1 cellular context compared by ENCODE assay signal in the genomic region with DNA sequence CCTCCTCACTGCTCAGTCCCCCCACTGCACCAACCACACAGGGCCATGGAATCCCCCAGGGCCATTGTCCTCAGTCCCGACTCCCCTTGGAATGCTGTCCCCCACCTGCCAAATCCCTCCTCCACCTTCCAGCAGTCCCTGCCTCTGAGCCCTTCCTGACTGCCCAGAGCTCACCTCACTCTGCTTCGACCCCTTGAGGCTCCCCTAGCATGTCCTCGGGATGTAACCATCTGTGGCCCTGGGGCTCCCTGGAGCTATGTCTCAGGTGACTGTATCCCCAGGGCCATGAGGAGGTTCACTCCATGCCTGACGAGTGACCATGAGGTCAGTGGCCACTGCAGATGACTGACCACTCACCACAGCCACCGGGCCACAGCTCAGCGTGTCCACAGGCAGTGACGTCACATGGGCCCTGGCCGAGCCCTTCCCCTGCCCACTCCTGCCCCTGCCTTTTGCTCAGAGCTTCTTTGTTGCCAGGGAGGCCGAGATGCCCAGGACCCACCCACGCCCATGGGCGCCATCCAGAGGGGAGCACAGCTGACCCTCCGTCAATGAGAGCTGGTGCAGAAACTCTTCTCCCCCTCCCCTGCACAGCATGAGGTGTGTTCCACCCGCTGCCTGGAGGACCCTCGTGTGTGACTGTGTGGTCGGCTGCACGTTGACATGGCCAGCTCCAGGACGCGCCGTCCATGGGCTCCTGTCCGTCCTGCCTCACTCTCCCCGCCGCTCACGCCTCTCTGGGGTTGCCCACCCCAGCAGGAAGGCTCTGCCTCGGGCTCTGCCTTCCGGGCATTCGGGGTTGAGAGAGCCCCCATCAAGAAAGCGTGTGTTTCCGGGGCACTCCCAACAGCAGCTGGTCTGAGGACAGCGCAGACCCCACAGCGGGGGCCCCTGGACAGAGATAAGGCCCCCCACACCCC.
TF ChIP-seq lines count a peak whose summit lies in the region.

No MANE protein-coding gene starts in this region.

TF ChIP-seq in HepG2, 621 proteins besides CTCF, POLR2A, EP300 and RAD21 (continued from another document and continues in another):
- TF ChIP-seq, protein P1, sequence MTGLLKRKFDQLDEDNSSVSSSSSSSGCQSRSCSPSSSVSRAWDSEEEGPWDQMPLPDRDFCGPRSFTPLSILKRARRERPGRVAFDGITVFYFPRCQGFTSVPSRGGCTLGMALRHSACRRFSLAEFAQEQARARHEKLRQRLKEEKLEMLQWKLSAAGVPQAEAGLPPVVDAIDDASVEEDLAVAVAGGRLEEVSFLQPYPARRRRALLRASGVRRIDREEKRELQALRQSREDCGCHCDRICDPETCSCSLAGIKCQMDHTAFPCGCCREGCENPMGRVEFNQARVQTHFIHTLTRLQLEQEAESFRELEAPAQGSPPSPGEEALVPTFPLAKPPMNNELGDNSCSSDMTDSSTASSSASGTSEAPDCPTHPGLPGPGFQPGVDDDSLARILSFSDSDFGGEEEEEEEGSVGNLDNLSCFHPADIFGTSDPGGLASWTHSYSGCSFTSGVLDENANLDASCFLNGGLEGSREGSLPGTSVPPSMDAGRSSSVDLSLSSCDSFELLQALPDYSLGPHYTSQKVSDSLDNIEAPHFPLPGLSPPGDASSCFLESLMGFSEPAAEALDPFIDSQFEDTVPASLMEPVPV (CRISPR knock-in tag; IDR thresholded peaks at IDR 0.05), result no peak
- TF ChIP-seq, protein P2, sequence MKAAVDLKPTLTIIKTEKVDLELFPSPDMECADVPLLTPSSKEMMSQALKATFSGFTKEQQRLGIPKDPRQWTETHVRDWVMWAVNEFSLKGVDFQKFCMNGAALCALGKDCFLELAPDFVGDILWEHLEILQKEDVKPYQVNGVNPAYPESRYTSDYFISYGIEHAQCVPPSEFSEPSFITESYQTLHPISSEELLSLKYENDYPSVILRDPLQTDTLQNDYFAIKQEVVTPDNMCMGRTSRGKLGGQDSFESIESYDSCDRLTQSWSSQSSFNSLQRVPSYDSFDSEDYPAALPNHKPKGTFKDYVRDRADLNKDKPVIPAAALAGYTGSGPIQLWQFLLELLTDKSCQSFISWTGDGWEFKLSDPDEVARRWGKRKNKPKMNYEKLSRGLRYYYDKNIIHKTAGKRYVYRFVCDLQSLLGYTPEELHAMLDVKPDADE (CRISPR knock-in tag; IDR thresholded peaks at IDR 0.05), result no peak
- TF ChIP-seq HNRNPLL (IDR thresholded peaks at IDR 0.05; ENCODE audit: low read depth, low read length, poor library complexity, severe bottlenecking) (peak; percentile 30), NFYB (CRISPR knock-in tag; IDR thresholded peaks at IDR 0.05) (no peak), SALL1 (CRISPR knock-in tag; IDR thresholded peaks at IDR 0.05) (peak; percentile 33; the same call in 1 of the 2 replicates), TCF12 (IDR thresholded peaks at IDR 0.05) (no peak), TCF12 (CRISPR knock-in tag; IDR thresholded peaks at IDR 0.05) (0 out of 2 replicates have a peak, but pooled peaks have one; percentile 50), ZNF577 (CRISPR knock-in tag; IDR thresholded peaks at IDR 0.05; ENCODE audit: borderline replicate concordance, low read depth) (no peak), ZNF333 (CRISPR knock-in tag; IDR thresholded peaks at IDR 0.05; ENCODE audit: borderline replicate concordance) (0 out of 2 replicates have a peak, but pooled peaks have one; percentile 46), MEIS2 (CRISPR knock-in tag; IDR thresholded peaks at IDR 0.05) (peak; percentile 60; the same call in 1 of the 2 replicates), TRIM24 (CRISPR knock-in tag; IDR thresholded peaks at IDR 0.05) (no peak), ATF7 (IDR thresholded peaks at IDR 0.05) (peak; percentile 83), ATF7 (CRISPR knock-in tag; IDR thresholded peaks at IDR 0.05) (no peak; the same call in 1 of the 2 replicates), ZBTB7A (CRISPR knock-in tag; IDR thresholded peaks at IDR 0.05) (0 out of 2 replicates have a peak, but pooled peaks have one; percentile 19), GATAD1 (CRISPR knock-in tag; IDR thresholded peaks at IDR 0.05) (0 out of 2 replicates have a peak, but pooled peaks have one; percentile 4), ZNF891 (CRISPR knock-in tag; IDR thresholded peaks at IDR 0.05) (peak; percentile 36; the same call in 1 of the 2 replicates), ZSCAN30 (CRISPR knock-in tag; IDR thresholded peaks at IDR 0.05) (no peak), NRL (CRISPR knock-in tag; IDR thresholded peaks at IDR 0.05; ENCODE audit: borderline replicate concordance) (peak; percentile 70; the same call in 1 of the 2 replicates), ZNF101 (CRISPR knock-in tag; IDR thresholded peaks at IDR 0.05; ENCODE audit: borderline replicate concordance, low read depth) (no peak), ZNF777 (CRISPR knock-in tag; IDR thresholded peaks at IDR 0.05) (no peak), POLR2AphosphoS2 (IDR thresholded peaks at IDR 0.05; ENCODE audit: low read depth, low read length) (no peak), ZBTB21 (CRISPR knock-in tag; IDR thresholded peaks at IDR 0.05) (no peak), AGO2 (optimal IDR thresholded peaks at IDR 0.05; ENCODE audit: low read depth, low read length) (peak; percentile 36), CREB1 (IDR thresholded peaks at IDR 0.05) (peak; percentile 98), CREB1 (CRISPR knock-in tag; IDR thresholded peaks at IDR 0.05) (no peak), NONO (IDR thresholded peaks at IDR 0.05) (no peak), NONO (CRISPR knock-in tag; conservative IDR thresholded peaks at IDR 0.05) (peak; percentile 44; the same call in 1 of the 2 replicates)
- TF ChIP-seq, protein P3, sequence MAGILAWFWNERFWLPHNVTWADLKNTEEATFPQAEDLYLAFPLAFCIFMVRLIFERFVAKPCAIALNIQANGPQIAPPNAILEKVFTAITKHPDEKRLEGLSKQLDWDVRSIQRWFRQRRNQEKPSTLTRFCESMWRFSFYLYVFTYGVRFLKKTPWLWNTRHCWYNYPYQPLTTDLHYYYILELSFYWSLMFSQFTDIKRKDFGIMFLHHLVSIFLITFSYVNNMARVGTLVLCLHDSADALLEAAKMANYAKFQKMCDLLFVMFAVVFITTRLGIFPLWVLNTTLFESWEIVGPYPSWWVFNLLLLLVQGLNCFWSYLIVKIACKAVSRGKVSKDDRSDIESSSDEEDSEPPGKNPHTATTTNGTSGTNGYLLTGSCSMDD (CRISPR knock-in tag; IDR thresholded peaks at IDR 0.05), result 0 out of 2 replicates have a peak, but pooled peaks have one; percentile 18
- TF ChIP-seq, protein P4, sequence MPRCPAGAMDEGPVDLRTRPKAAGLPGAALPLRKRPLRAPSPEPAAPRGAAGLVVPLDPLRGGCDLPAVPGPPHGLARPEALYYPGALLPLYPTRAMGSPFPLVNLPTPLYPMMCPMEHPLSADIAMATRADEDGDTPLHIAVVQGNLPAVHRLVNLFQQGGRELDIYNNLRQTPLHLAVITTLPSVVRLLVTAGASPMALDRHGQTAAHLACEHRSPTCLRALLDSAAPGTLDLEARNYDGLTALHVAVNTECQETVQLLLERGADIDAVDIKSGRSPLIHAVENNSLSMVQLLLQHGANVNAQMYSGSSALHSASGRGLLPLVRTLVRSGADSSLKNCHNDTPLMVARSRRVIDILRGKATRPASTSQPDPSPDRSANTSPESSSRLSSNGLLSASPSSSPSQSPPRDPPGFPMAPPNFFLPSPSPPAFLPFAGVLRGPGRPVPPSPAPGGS (CRISPR knock-in tag; IDR thresholded peaks at IDR 0.05), result 0 out of 2 replicates have a peak, but pooled peaks have one; percentile 43
- TF ChIP-seq, protein P5, sequence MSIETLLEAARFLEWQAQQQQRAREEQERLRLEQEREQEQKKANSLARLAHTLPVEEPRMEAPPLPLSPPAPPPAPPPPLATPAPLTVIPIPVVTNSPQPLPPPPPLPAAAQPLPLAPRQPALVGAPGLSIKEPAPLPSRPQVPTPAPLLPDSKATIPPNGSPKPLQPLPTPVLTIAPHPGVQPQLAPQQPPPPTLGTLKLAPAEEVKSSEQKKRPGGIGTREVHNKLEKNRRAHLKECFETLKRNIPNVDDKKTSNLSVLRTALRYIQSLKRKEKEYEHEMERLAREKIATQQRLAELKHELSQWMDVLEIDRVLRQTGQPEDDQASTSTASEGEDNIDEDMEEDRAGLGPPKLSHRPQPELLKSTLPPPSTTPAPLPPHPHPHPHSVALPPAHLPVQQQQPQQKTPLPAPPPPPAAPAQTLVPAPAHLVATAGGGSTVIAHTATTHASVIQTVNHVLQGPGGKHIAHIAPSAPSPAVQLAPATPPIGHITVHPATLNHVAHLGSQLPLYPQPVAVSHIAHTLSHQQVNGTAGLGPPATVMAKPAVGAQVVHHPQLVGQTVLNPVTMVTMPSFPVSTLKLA (IDR thresholded peaks at IDR 0.05), result no peak
- TF ChIP-seq, protein P6, sequence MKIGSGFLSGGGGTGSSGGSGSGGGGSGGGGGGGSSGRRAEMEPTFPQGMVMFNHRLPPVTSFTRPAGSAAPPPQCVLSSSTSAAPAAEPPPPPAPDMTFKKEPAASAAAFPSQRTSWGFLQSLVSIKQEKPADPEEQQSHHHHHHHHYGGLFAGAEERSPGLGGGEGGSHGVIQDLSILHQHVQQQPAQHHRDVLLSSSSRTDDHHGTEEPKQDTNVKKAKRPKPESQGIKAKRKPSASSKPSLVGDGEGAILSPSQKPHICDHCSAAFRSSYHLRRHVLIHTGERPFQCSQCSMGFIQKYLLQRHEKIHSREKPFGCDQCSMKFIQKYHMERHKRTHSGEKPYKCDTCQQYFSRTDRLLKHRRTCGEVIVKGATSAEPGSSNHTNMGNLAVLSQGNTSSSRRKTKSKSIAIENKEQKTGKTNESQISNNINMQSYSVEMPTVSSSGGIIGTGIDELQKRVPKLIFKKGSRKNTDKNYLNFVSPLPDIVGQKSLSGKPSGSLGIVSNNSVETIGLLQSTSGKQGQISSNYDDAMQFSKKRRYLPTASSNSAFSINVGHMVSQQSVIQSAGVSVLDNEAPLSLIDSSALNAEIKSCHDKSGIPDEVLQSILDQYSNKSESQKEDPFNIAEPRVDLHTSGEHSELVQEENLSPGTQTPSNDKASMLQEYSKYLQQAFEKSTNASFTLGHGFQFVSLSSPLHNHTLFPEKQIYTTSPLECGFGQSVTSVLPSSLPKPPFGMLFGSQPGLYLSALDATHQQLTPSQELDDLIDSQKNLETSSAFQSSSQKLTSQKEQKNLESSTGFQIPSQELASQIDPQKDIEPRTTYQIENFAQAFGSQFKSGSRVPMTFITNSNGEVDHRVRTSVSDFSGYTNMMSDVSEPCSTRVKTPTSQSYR (CRISPR knock-in tag; IDR thresholded peaks at IDR 0.05; ENCODE audit: borderline replicate concordance), result 0 out of 2 replicates have a peak, but pooled peaks have one; percentile 6
- TF ChIP-seq, protein P7, sequence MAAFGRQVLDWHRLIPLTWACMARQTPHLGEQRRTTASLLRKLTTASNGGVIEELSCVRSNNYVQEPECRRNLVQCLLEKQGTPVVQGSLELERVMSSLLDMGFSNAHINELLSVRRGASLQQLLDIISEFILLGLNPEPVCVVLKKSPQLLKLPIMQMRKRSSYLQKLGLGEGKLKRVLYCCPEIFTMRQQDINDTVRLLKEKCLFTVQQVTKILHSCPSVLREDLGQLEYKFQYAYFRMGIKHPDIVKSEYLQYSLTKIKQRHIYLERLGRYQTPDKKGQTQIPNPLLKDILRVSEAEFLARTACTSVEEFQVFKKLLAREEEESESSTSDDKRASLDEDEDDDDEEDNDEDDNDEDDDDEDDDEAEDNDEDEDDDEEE (CRISPR knock-in tag; IDR thresholded peaks at IDR 0.05), result 0 out of 2 replicates have a peak, but pooled peaks have one; percentile 19
- TF ChIP-seq, protein P8, sequence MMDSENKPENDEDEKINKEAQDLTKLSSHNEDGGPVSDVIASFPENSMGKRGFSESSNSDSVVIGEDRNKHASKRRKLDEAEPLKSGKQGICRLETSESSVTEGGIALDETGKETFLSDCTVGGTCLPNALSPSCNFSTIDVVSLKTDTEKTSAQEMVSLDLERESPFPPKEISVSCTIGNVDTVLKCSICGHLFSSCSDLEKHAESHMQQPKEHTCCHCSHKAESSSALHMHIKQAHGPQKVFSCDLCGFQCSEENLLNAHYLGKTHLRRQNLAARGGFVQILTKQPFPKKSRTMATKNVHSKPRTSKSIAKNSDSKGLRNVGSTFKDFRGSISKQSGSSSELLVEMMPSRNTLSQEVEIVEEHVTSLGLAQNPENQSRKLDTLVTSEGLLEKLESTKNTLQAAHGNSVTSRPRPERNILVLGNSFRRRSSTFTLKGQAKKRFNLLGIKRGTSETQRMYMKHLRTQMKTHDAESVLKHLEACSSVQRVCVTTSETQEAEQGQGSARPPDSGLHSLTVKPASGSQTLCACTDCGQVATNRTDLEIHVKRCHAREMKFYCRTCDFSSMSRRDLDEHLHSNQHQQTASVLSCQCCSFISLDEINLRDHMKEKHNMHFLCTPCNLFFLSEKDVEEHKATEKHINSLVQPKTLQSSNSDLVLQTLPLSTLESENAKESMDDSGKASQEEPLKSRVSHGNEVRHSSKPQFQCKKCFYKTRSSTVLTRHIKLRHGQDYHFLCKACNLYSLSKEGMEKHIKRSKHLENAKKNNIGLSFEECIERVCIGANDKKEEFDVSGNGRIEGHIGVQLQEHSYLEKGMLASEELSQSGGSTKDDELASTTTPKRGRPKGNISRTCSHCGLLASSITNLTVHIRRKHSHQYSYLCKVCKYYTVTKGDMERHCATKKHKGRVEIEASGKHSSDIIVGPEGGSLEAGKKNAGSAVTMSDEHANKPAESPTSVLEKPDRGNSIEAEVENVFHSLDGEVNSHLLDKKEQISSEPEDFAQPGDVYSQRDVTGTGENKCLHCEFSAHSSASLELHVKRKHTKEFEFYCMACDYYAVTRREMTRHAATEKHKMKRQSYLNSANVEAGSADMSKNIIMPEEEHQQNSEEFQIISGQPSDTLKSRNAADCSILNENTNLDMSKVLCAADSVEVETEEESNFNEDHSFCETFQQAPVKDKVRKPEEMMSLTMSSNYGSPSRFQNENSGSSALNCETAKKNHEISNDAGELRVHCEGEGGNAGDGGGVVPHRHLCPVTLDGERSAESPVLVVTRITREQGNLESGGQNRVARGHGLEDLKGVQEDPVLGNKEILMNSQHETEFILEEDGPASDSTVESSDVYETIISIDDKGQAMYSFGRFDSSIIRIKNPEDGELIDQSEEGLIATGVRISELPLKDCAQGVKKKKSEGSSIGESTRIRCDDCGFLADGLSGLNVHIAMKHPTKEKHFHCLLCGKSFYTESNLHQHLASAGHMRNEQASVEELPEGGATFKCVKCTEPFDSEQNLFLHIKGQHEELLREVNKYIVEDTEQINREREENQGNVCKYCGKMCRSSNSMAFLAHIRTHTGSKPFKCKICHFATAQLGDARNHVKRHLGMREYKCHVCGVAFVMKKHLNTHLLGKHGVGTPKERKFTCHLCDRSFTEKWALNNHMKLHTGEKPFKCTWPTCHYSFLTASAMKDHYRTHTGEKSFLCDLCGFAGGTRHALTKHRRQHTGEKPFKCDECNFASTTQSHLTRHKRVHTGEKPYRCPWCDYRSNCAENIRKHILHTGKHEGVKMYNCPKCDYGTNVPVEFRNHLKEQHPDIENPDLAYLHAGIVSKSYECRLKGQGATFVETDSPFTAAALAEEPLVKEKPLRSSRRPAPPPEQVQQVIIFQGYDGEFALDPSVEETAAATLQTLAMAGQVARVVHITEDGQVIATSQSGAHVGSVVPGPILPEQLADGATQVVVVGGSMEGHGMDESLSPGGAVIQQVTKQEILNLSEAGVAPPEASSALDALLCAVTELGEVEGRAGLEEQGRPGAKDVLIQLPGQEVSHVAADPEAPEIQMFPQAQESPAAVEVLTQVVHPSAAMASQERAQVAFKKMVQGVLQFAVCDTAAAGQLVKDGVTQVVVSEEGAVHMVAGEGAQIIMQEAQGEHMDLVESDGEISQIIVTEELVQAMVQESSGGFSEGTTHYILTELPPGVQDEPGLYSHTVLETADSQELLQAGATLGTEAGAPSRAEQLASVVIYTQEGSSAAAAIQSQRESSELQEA (CRISPR knock-in tag; IDR thresholded peaks at IDR 0.05; ENCODE audit: not compliant biosample characterization), result no peak
